22 cellular contexts compared by ENCODE assay signal in the genomic region with DNA sequence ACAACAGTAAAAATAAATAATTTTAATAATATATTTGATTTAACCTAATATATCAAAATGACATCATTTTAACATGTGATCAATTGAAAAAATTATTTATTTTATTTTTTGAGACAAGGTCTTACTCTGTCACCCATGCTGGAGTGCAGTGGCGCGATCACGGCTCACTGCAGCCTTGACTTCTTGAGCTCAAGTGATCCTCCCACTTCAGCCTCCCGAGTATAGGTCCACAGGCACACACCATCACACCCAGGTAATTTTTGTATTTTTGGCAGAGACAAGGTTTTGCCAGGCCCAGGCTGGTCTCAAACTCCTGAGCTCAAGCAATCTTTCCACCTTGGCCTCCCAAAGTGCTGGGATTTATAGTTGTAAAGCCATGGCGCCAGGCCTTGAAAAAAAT.
A peak's percentile ranks its signal among the peaks of the same experiment; 100 is the strongest.
DNase-seq lines count a peak whose midpoint lies in the region; ATAC-seq, FAIRE-seq and TF ChIP-seq lines count a peak whose summit lies in the region.
"Had no signal": no experiment of that assay in that cellular context is flagged by ENCODE, and none has a peak within 500 bp of the region (broad histone marks: within the 10 kb centered on the region; RNA-seq: fewer than 3 reads in every experiment).

No MANE protein-coding gene starts in this region.

- no peak overlapping the region for H3K4me3 ChIP-seq in coronary artery
- no peak overlapping the region for H3K4me3 ChIP-seq in HepG2 (replicated peaks in 1 of 3; ENCODE audit: insufficient read depth in 1 of 3, low read depth in 2 of 3, low read length in 3 of 3)
- H3K4me3 ChIP-seq: A549; BLaER1 treated with 17β-estradiol and CSF1 and Interleukin-3, amounts not matched to agents 10 nM and 100 nM; GM23248 had no signal

- POLR2A ChIA-PET in HepG2 (lab: Yijun Ruan, JAX) = no interaction called here

- H3K27me3 ChIP-seq in HepG2 (ENCODE audit: control insufficient read depth in 1 of 2, insufficient read depth in 2 of 2, low read length in 2 of 2) = peaks cover 0 to 28% of the 10 kb centered on the region in 2 experiments; a peak in 3 of 5 replicates
- H3K27me3 ChIP-seq: BLaER1 treated with 17β-estradiol and CSF1 and Interleukin-3, amounts not matched to agents 10 nM and 100 nM had no signal

- H3K4me1 ChIP-seq in HepG2 (ENCODE audit: insufficient read depth, low read length) = peaks cover 6% of the 10 kb centered on the region; the same call in 1 of the 2 replicates
- H3K4me1 ChIP-seq: A549, BE2C had no signal

- no peak overlapping the region for H3K9ac ChIP-seq in HepG2 (ENCODE audit: insufficient read depth, low read depth, low read length)
- H3K9ac ChIP-seq: BLaER1 treated with 17β-estradiol and CSF1 and Interleukin-3, amounts not matched to agents 10 nM and 100 nM; GM23248 had no signal

- TF ChIP-seq POLR2A in HepG2 (IDR thresholded peaks at IDR 0.05; ENCODE audit: insufficient read depth in 1 of 2, low read depth in 2 of 2, low read length in 2 of 2) = no peak

- H3K79me2 ChIP-seq in HepG2 (ENCODE audit: insufficient read depth, low read length) = no peaks in the 10 kb centered on the region

- TF ChIP-seq EP300 in HepG2 (IDR thresholded peaks at IDR 0.05; ENCODE audit: low read depth in 2 of 2, low read length in 2 of 2) (no peak), HepG2 (CRISPR knock-in tag; IDR thresholded peaks at IDR 0.05; ENCODE audit: borderline replicate concordance) (no peak)

- H2AFZ ChIP-seq in HepG2 (ENCODE audit: low read length) = no peak overlapping the region
- H2AFZ ChIP-seq: GM23248 had no signal

- no TSS peak for BruUV-seq in HepG2 (replicated peaks; lab: Mats Ljungman, UMichigan)

- H3K36me3 ChIP-seq in HepG2 (replicated peaks in 1 of 2; ENCODE audit: control insufficient read depth in 1 of 2, insufficient read depth in 2 of 2, low read length in 2 of 2) = no peaks in the 10 kb centered on the region
- H3K36me3 ChIP-seq: BE2C had no signal

- CTCF ChIA-PET in HepG2 (lab: Yijun Ruan, JAX; ENCODE audit: low intra/inter-chr PET ratio, low total read pairs) = no interaction called here

- TF ChIP-seq RAD21 in HepG2 (CRISPR knock-in tag; IDR thresholded peaks at IDR 0.05) = no peak

- peak; percentile 22 for DNase-seq in coronary artery (ENCODE audit: low spot score)
- DNase-seq in HepG2 (ENCODE audit: low spot score) = no peak
- peak; percentile 25 for DNase-seq in posterior vena cava (ENCODE audit: low spot score)
- no peak for DNase-seq in GDM1 (lab: John Stamatoyannopoulos, UW)
- no peak for DNase-seq in nucleus accumbens (lab: John Stamatoyannopoulos, UW)
- DNase-seq: 8988T; ACHN; AML-193; BE2C; Calu3; CD4-positive, alpha-beta memory T cell; COR-L47; DMS53; DMS79 treated with DMSO at 0.1 percent for 48 hours; GM23248; H7; HCEC 1CT had no signal

- ATAC-seq in HepG2 (no peak), HG03196 (IDR thresholded peaks at IDR 0.05; ENCODE audit: unreplicated experiment) (no peak)
- ATAC-seq: A549 had no signal

- in situ Hi-C loops in HepG2 (cut with HindIII; ENCODE audit: extremely low pct_ligation_motif_present, low pct_unique_long_range_greater_than_20kb) = no loop called here

- intact Hi-C loops in HepG2 (cut with micrococcal nuclease; ENCODE audit: unreplicated experiment) = no loop called here
- intact Hi-C loops in posterior vena cava (cut with DNase I) = no loop called here

- no peak overlapping the region for H3K27ac ChIP-seq in coronary artery
- no peak overlapping the region for H3K27ac ChIP-seq in HepG2 (ENCODE audit: extremely low read length, insufficient read depth, low read length)
- H3K27ac ChIP-seq: A549; BLaER1 treated with 17β-estradiol and CSF1 and Interleukin-3, amounts not matched to agents 10 nM and 100 nM; GM23248 had no signal

- no peak for TF ChIP-seq CTCF in coronary artery (IDR thresholded peaks at IDR 0.05)
- no peak for TF ChIP-seq CTCF in HepG2 (CRISPR knock-in tag; IDR thresholded peaks at IDR 0.05)

- no peaks in the 10 kb centered on the region for H4K20me1 ChIP-seq in HepG2 (ENCODE audit: insufficient read depth, low read length)
- H4K20me1 ChIP-seq: BLaER1 treated with 17β-estradiol and CSF1 and Interleukin-3, amounts not matched to agents 10 nM and 100 nM had no signal

- no peak for FAIRE-seq in HepG2 (lab: Jason Lieb, UNC)
- FAIRE-seq: A549, GM12892, H1 had no signal

- no peak overlapping the region for H3K4me2 ChIP-seq in HepG2 (ENCODE audit: low read depth, low read length)
- H3K4me2 ChIP-seq: A549; BLaER1 treated with 17β-estradiol and CSF1 and Interleukin-3, amounts not matched to agents 10 nM and 100 nM had no signal

- no peaks in the 10 kb centered on the region for H3K9me3 ChIP-seq in HepG2 (ENCODE audit: low read length)
- H3K9me3 ChIP-seq: A549, BE2C had no signal

- WGBS in HepG2 (ENCODE audit: low lambda C conversion rate) = 71% methylated on average over 5 of the region's 5 CpGs

TF ChIP-seq in HepG2, 621 proteins besides CTCF, POLR2A, EP300 and RAD21:
- no peak for TF ChIP-seq ZKSCAN5 (CRISPR knock-in tag; IDR thresholded peaks at IDR 0.05)
- TF ChIP-seq DMTF1 (CRISPR knock-in tag; IDR thresholded peaks at IDR 0.05) = no peak
- 0 out of 2 replicates have a peak, but pooled peaks have one; percentile 11 for TF ChIP-seq ATF7 (IDR thresholded peaks at IDR 0.05)
- TF ChIP-seq ATF7 (CRISPR knock-in tag; IDR thresholded peaks at IDR 0.05) = no peak
- no peak for TF ChIP-seq PTBP1 (IDR thresholded peaks at IDR 0.05; ENCODE audit: low read depth, low read length, poor library complexity, severe bottlenecking)
- no peak for TF ChIP-seq ZNF878 (CRISPR knock-in tag; IDR thresholded peaks at IDR 0.05)
TF ChIP-seq in HepG2: peak in this region for 1.

Comparison
In these comparisons a context has a peak if more than half of its experiments do, and no peak if none do; other contexts are left out.
1. DNase-seq: peak in coronary artery (single experiment) and posterior vena cava (single experiment); none in HepG2 (single experiment), GDM1 (single experiment) and nucleus accumbens (0 of 56).